Comparison of ENCODE assay signal across 1 cellular context in genomic region chr2:170973492-170974303, GRCh38.
TF ChIP-seq lines count a peak whose summit lies in the region.

No MANE protein-coding gene starts in this region.

TF ChIP-seq in HEK293, 187 proteins besides CTCF, POLR2A, EP300 and RAD21 (continued from another document):
- TF ChIP-seq ZFHX2 (tag by site-specific recombination; conservative IDR thresholded peaks at IDR 0.05) (peak; percentile 79; the same call in 1 of the 2 replicates), ZSCAN30 (tag by site-specific recombination; IDR thresholded peaks at IDR 0.05) (0 out of 2 replicates have a peak, but pooled peaks have one; percentile 52)
- TF ChIP-seq, protein P1, sequence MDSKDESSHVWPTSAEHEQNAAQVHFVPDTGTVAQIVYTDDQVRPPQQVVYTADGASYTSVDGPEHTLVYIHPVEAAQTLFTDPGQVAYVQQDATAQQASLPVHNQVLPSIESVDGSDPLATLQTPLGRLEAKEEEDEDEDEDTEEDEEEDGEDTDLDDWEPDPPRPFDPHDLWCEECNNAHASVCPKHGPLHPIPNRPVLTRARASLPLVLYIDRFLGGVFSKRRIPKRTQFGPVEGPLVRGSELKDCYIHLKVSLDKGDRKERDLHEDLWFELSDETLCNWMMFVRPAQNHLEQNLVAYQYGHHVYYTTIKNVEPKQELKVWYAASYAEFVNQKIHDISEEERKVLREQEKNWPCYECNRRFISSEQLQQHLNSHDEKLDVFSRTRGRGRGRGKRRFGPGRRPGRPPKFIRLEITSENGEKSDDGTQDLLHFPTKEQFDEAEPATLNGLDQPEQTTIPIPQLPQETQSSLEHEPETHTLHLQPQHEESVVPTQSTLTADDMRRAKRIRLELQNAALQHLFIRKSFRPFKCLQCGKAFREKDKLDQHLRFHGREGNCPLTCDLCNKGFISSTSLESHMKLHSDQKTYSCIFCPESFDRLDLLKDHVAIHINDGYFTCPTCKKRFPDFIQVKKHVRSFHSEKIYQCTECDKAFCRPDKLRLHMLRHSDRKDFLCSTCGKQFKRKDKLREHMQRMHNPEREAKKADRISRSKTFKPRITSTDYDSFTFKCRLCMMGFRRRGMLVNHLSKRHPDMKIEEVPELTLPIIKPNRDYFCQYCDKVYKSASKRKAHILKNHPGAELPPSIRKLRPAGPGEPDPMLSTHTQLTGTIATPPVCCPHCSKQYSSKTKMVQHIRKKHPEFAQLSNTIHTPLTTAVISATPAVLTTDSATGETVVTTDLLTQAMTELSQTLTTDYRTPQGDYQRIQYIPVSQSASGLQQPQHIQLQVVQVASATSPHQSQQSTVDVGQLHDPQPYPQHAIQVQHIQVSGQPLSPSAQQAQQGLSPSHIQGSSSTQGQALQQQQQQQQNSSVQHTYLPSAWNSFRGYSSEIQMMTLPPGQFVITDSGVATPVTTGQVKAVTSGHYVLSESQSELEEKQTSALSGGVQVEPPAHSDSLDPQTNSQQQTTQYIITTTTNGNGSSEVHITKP (tag by site-specific recombination; IDR thresholded peaks at IDR 0.05) = peak; percentile 48; the same call in 1 of the 2 replicates
- TF ChIP-seq, protein P2, sequence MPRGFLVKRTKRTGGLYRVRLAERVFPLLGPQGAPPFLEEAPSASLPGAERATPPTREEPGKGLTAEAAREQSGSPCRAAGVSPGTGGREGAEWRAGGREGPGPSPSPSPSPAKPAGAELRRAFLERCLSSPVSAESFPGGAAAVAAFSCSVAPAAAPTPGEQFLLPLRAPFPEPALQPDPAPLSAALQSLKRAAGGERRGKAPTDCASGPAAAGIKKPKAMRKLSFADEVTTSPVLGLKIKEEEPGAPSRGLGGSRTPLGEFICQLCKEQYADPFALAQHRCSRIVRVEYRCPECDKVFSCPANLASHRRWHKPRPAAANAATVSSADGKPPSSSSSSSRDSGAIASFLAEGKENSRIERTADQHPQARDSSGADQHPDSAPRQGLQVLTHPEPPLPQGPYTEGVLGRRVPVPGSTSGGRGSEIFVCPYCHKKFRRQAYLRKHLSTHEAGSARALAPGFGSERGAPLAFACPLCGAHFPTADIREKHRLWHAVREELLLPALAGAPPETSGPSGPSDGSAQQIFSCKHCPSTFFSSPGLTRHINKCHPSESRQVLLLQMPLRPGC (tag by site-specific recombination; IDR thresholded peaks at IDR 0.05) = no peak
